Comparison of ENCODE assay signal across 1 cellular context in genomic region chr15:66581972-66582537, GRCh38.
TF ChIP-seq lines count a peak whose summit lies in the region.

No MANE protein-coding gene starts in this region.

TF ChIP-seq in K562, 482 proteins besides CTCF, POLR2A, EP300 and RAD21 (continued from another document and continues in another):
- TF ChIP-seq STAT6 (CRISPR knock-in tag; IDR thresholded peaks at IDR 0.05), result no peak; the same call in 1 of the 2 replicates
- TF ChIP-seq E2F5 (CRISPR knock-in tag; IDR thresholded peaks at IDR 0.05), result no peak
- TF ChIP-seq MNT (conservative IDR thresholded peaks at IDR 0.05), result peak; percentile 94 to 95
- TF ChIP-seq MECOM (CRISPR knock-in tag; IDR thresholded peaks at IDR 0.05), result no peak
- no peak; a peak in 1 of 4 replicates for TF ChIP-seq NRF1 (conservative IDR thresholded peaks at IDR 0.05 in 1 of 2, IDR thresholded peaks at IDR 0.05 in 1 of 2)
- TF ChIP-seq ZFP1 (CRISPR knock-in tag; IDR thresholded peaks at IDR 0.05), result no peak
- TF ChIP-seq ZNF311 (CRISPR knock-in tag; IDR thresholded peaks at IDR 0.05), result no peak
- TF ChIP-seq ZBED1 (IDR thresholded peaks at IDR 0.05), result no peak
- TF ChIP-seq ZNF707 (CRISPR knock-in tag; conservative IDR thresholded peaks at IDR 0.05), result no peak
- TF ChIP-seq ILF3 (IDR thresholded peaks at IDR 0.05; ENCODE audit: borderline replicate concordance), result no peak; the same call in 1 of the 2 replicates
- TF ChIP-seq RBM15 (IDR thresholded peaks at IDR 0.05; ENCODE audit: insufficient read depth, low read length), result no peak
- no peak for TF ChIP-seq PPARD (CRISPR knock-in tag; IDR thresholded peaks at IDR 0.05)
- TF ChIP-seq HOMEZ (CRISPR knock-in tag; IDR thresholded peaks at IDR 0.05), result no peak
- no peak for TF ChIP-seq STAG1 (CRISPR knock-in tag; IDR thresholded peaks at IDR 0.05; ENCODE audit: borderline replicate concordance)
- no peak for TF ChIP-seq CHD7 (IDR thresholded peaks at IDR 0.05; ENCODE audit: low read depth, low read length)
- TF ChIP-seq ZNF212 (CRISPR knock-in tag; IDR thresholded peaks at IDR 0.05), result no peak
- no peak for TF ChIP-seq HNRNPUL1 (IDR thresholded peaks at IDR 0.05; ENCODE audit: low read length)
- TF ChIP-seq ZNF146 (CRISPR knock-in tag; IDR thresholded peaks at IDR 0.05; ENCODE audit: unreplicated experiment), result no peak
- no peak for TF ChIP-seq ZNF76 (CRISPR knock-in tag; IDR thresholded peaks at IDR 0.05; ENCODE audit: borderline replicate concordance)
- no peak for TF ChIP-seq EGR1 (conservative IDR thresholded peaks at IDR 0.05)
- no peak for TF ChIP-seq FOXJ2 (tag; IDR thresholded peaks at IDR 0.05)
- no peak for TF ChIP-seq CBX2 (IDR thresholded peaks at IDR 0.05; ENCODE audit: insufficient read depth, low read length, poor library complexity, severe bottlenecking)
- no peak for TF ChIP-seq SP2 (IDR thresholded peaks at IDR 0.05; ENCODE audit: extremely low read depth, low read depth, low read length, poor library complexity, severe bottlenecking)
- peak; percentile 69 for TF ChIP-seq GABPA (tag; conservative IDR thresholded peaks at IDR 0.05; ENCODE audit: low read depth)
- TF ChIP-seq KDM1A (IDR thresholded peaks at IDR 0.05), result no peak
- peak; percentile 84 to 97; a peak in 3 of 4 replicates for TF ChIP-seq HDAC1 (IDR thresholded peaks at IDR 0.05)
- TF ChIP-seq PHF20 (IDR thresholded peaks at IDR 0.05; ENCODE audit: partially characterized antibody), result peak; percentile 83
- no peak for TF ChIP-seq TFE3 (CRISPR knock-in tag; IDR thresholded peaks at IDR 0.05)
- no peak for TF ChIP-seq SMARCE1 (IDR thresholded peaks at IDR 0.05)
- TF ChIP-seq NCOR1 (IDR thresholded peaks at IDR 0.05), result peak; percentile 44
- peak; percentile 56; the same call in 1 of the 2 replicates for TF ChIP-seq ZBTB17 (CRISPR knock-in tag; IDR thresholded peaks at IDR 0.05)
- no peak for TF ChIP-seq IRF9 (tag; IDR thresholded peaks at IDR 0.05)
- TF ChIP-seq MAFK (IDR thresholded peaks at IDR 0.05; ENCODE audit: low read length), result no peak
- TF ChIP-seq CC2D1A (IDR thresholded peaks at IDR 0.05), result no peak
- TF ChIP-seq MEIS2 (IDR thresholded peaks at IDR 0.05; ENCODE audit: partially characterized antibody), result no peak
- TF ChIP-seq PHTF2 (CRISPR knock-in tag; IDR thresholded peaks at IDR 0.05), result no peak
- no peak; the same call in 1 of the 2 replicates for TF ChIP-seq ZNF511 (CRISPR knock-in tag; IDR thresholded peaks at IDR 0.05)
- peak; percentile 47 to 61; a peak in 2 of 4 replicates for TF ChIP-seq MLLT1 (IDR thresholded peaks at IDR 0.05)
- no peak for TF ChIP-seq COPS2 (conservative IDR thresholded peaks at IDR 0.05)
- TF ChIP-seq ZNF57 (CRISPR knock-in tag; IDR thresholded peaks at IDR 0.05), result no peak
- TF ChIP-seq BCOR (IDR thresholded peaks at IDR 0.05), result no peak
- TF ChIP-seq HMG20B (CRISPR knock-in tag; IDR thresholded peaks at IDR 0.05), result no peak
